ENCODE assay signal across 23 cellular contexts in the genomic region with DNA sequence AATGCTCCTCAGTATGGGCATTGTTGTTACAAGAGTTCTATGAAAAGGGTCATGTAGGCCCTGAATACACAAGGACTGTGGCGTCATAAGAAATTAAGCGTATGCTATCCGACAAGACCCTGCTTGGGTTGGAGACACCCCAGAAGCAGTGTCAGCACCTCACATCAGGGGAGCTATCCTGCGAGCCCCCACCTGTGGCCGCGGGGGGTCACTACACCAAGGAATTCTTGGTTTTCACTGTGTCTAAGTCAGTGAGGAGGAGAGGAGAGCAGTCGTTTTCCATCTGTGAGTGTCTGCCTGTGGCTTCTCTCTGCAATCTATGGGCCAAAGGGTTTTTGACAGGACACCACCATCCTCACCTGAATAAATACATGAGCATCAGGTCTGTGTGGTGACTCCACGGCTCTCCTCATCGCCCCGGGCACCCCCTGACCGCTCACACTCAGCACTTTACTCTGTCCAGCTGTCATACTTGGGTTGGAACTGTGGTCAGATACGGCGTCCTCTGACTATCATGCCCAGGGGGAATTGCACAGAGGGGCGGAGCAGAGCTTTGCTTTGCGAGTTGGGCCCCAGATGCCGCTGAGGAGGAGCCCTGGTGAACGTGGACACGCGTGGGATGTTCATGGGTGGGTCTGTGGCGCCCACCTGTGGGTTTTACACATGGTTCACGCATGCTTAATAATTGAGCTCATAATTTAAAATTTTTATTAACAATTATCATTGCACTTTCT.
DNase-seq lines count a peak whose midpoint lies in the region; ATAC-seq, FAIRE-seq and TF ChIP-seq lines count a peak whose summit lies in the region.
"Had no signal": no experiment of that assay in that cellular context is flagged by ENCODE, and none has a peak within 500 bp of the region (broad histone marks: within the 10 kb centered on the region; RNA-seq: fewer than 3 reads in every experiment).

No MANE protein-coding gene starts in this region.

- H3K9me3 ChIP-seq in HepG2 (ENCODE audit: low read length) (no peaks in the 10 kb centered on the region), right lobe of liver (no peaks in the 10 kb centered on the region), PC-3 (ENCODE audit: low read length) (no peaks in the 10 kb centered on the region), esophagus muscularis mucosa (peaks cover 0 to 8% (median 5%) of the 10 kb centered on the region in 4 donors)

- no peak for TF ChIP-seq POLR2A in HepG2 (IDR thresholded peaks at IDR 0.05; ENCODE audit: insufficient read depth in 1 of 2, low read depth in 2 of 2, low read length in 2 of 2)
- no peak for TF ChIP-seq POLR2A in right lobe of liver (IDR thresholded peaks at IDR 0.05)
- no peak for TF ChIP-seq POLR2A in esophagus muscularis mucosa (IDR thresholded peaks at IDR 0.05; ENCODE audit: low read depth)

- H3K4me1 ChIP-seq in HepG2 (ENCODE audit: insufficient read depth, low read length) = peaks cover 11% of the 10 kb centered on the region; the same call in 1 of the 2 replicates
- H3K4me1 ChIP-seq in right lobe of liver = peaks cover 0 to 14% (median 0%) of the 10 kb centered on the region in 4 donors
- H3K4me1 ChIP-seq in PC-3 (ENCODE audit: insufficient read depth, low read length) = no peaks in the 10 kb centered on the region
- no peaks in the 10 kb centered on the region for H3K4me1 ChIP-seq in esophagus muscularis mucosa
- no peaks in the 10 kb centered on the region for H3K4me1 ChIP-seq in foreskin keratinocyte

- TF ChIP-seq EP300 in HepG2 (IDR thresholded peaks at IDR 0.05; ENCODE audit: low read depth in 2 of 2, low read length in 2 of 2) (no peak), HepG2 (CRISPR knock-in tag; IDR thresholded peaks at IDR 0.05; ENCODE audit: borderline replicate concordance) (no peak), esophagus muscularis mucosa (IDR thresholded peaks at IDR 0.05) (no peak)

- 19% methylated on average over 21 of the region's 21 CpGs for WGBS in HepG2 (ENCODE audit: low lambda C conversion rate)
- WGBS in right lobe of liver (ENCODE audit: insufficient coverage, low coverage, low lambda C conversion rate, missing lambda C conversion rate) = 75% methylated on average over 11 of the region's 21 CpGs
- WGBS in esophagus muscularis mucosa = 82% methylated on average over 21 of the region's 21 CpGs

- H2AFZ ChIP-seq in HepG2 (ENCODE audit: low read length) (no peak overlapping the region), PC-3 (ENCODE audit: low read length) (no peak overlapping the region)

- ATAC-seq in HepG2 = peak; percentile 69
- no peak for ATAC-seq in right lobe of liver
- ATAC-seq in PC-3 = no peak
- ATAC-seq in foreskin keratinocyte = no peak
- ATAC-seq in Right ventricle myocardium inferior = no peak
- ATAC-seq: T-helper 17 cell had no signal

- no peak for TF ChIP-seq RAD21 in HepG2 (CRISPR knock-in tag; IDR thresholded peaks at IDR 0.05)

- H3K4me3 ChIP-seq in HepG2 (replicated peaks in 1 of 3; ENCODE audit: insufficient read depth in 1 of 3, low read depth in 2 of 3, low read length in 3 of 3) = no peak overlapping the region
- H3K4me3 ChIP-seq in right lobe of liver = no peak overlapping the region
- no peak overlapping the region for H3K4me3 ChIP-seq in PC-3 (ENCODE audit: low read length)
- no peak overlapping the region for H3K4me3 ChIP-seq in esophagus muscularis mucosa

- H3K36me3 ChIP-seq in HepG2 (replicated peaks in 1 of 2; ENCODE audit: control insufficient read depth in 1 of 2, insufficient read depth in 2 of 2, low read length in 2 of 2) = no peaks in the 10 kb centered on the region
- no peaks in the 10 kb centered on the region for H3K36me3 ChIP-seq in right lobe of liver
- no peaks in the 10 kb centered on the region for H3K36me3 ChIP-seq in PC-3 (ENCODE audit: low read depth, low read length)
- H3K36me3 ChIP-seq in esophagus muscularis mucosa = no peaks in the 10 kb centered on the region

- H3K27ac ChIP-seq in HepG2 (ENCODE audit: extremely low read length, insufficient read depth, low read length) (no peak overlapping the region), right lobe of liver (no peak overlapping the region), PC-3 (ENCODE audit: low read length) (no peak overlapping the region), esophagus muscularis mucosa (replicated peaks in 1 of 4) (no peak overlapping the region), foreskin keratinocyte (no peak overlapping the region)
- H3K27ac ChIP-seq: 22Rv1, C4-2B had no signal

- intact Hi-C loops in HepG2 (cut with micrococcal nuclease; ENCODE audit: unreplicated experiment) (no loop called here), right lobe of liver (cut with DNase I) (no loop called here), PC-3 (cut with micrococcal nuclease) (no loop called here), esophagus muscularis mucosa (cut with DNase I) (no loop called here), Right ventricle myocardium inferior (cut with DNase I) (no loop called here)

- FAIRE-seq in HepG2 (lab: Jason Lieb, UNC) = no peak
- FAIRE-seq: D721Med had no signal

- no peaks in the 10 kb centered on the region for H3F3A ChIP-seq in PC-3 (ENCODE audit: low read length, unreplicated experiment)

- CTCF ChIA-PET in HepG2 (lab: Yijun Ruan, JAX; ENCODE audit: low intra/inter-chr PET ratio, low total read pairs) = no interaction called here
- CTCF ChIA-PET in PC-3 (lab: Charles Lee) = no interaction called here

- H3K9me2 ChIP-seq in PC-3 (replicated peaks; ENCODE audit: low read length) = no peaks in the 10 kb centered on the region

- in situ Hi-C loops in HepG2 (cut with HindIII; ENCODE audit: extremely low pct_ligation_motif_present, low pct_unique_long_range_greater_than_20kb) = no loop called here

- POLR2A ChIA-PET in HepG2 (lab: Yijun Ruan, JAX) (no interaction called here), PC-3 (lab: Charles Lee; ENCODE audit: unreplicated experiment) (no interaction called here)

- H3K4me2 ChIP-seq in HepG2 (ENCODE audit: low read depth, low read length) (no peak overlapping the region), PC-3 (ENCODE audit: low read length) (no peak overlapping the region)

- H4K20me1 ChIP-seq in HepG2 (ENCODE audit: insufficient read depth, low read length) (no peaks in the 10 kb centered on the region), PC-3 (ENCODE audit: low read length) (no peaks in the 10 kb centered on the region)

- no peak overlapping the region for H3K9ac ChIP-seq in HepG2 (ENCODE audit: insufficient read depth, low read depth, low read length)
- H3K9ac ChIP-seq in PC-3 (ENCODE audit: low read length) = no peak overlapping the region

- BruUV-seq in HepG2 (replicated peaks; lab: Mats Ljungman, UMichigan) (no TSS peak), PC-3 (replicated peaks; lab: Mats Ljungman, UMichigan) (no TSS peak)

- TF ChIP-seq CTCF in HepG2 (CRISPR knock-in tag; IDR thresholded peaks at IDR 0.05) (0 out of 2 replicates have a peak, but pooled peaks have one; percentile 5), right lobe of liver (IDR thresholded peaks at IDR 0.05) (no peak), PC-3 (conservative IDR thresholded peaks at IDR 0.05; ENCODE audit: low read depth, low read length) (0 out of 2 replicates have a peak, but pooled peaks have one; percentile 15), esophagus muscularis mucosa (IDR thresholded peaks at IDR 0.05) (no peak), foreskin keratinocyte (conservative IDR thresholded peaks at IDR 0.05) (no peak)

- H3K27me3 ChIP-seq in HepG2 (ENCODE audit: control insufficient read depth in 1 of 2, insufficient read depth in 2 of 2, low read length in 2 of 2) (no peaks in the 10 kb centered on the region), right lobe of liver (no peaks in the 10 kb centered on the region), PC-3 (ENCODE audit: low read length) (no peaks in the 10 kb centered on the region), esophagus muscularis mucosa (no peaks in the 10 kb centered on the region), foreskin keratinocyte (no peaks in the 10 kb centered on the region)

- H3K79me2 ChIP-seq in HepG2 (ENCODE audit: insufficient read depth, low read length) (no peaks in the 10 kb centered on the region), PC-3 (ENCODE audit: low read length) (no peaks in the 10 kb centered on the region)

- DNase-seq in HepG2 (ENCODE audit: low spot score) (no peak), right lobe of liver (no peak), PC-3 (no peak), esophagus muscularis mucosa (ENCODE audit: extremely low spot score) (peak; percentile 60), foreskin keratinocyte (no peak), Right ventricle myocardium inferior (ENCODE audit: missing footprints) (no peak), GF-D8 (lab: John Stamatoyannopoulos, UW) (no peak), NOMO-1 (lab: John Stamatoyannopoulos, UW; ENCODE audit: unreplicated experiment in 2 of 2) (no peak)
- DNase-seq: DMS53, GDM1, KBM-7, NCI-H1105, NCI-H146, NCI-H2029 treated with DMSO at 0.1 percent for 48 hours, NCI-H2171 treated with DMSO at 0.1 percent for 48 hours, NCI-H524 treated with DMSO at 0.1 percent for 48 hours, NCI-H82, SHP77, SW 1271, T-helper 17 cell had no signal

TF ChIP-seq in HepG2, 621 proteins besides CTCF, POLR2A, EP300 and RAD21:
- TF ChIP-seq ZNF639 (CRISPR knock-in tag; conservative IDR thresholded peaks at IDR 0.05) = no peak
- no peak for TF ChIP-seq ARID3A (IDR thresholded peaks at IDR 0.05; ENCODE audit: low read depth, low read length)
- TF ChIP-seq ZNF343 (CRISPR knock-in tag; IDR thresholded peaks at IDR 0.05) = no peak

Comparison
In these comparisons a context has a peak if more than half of its experiments do, and no peak if none do; other contexts are left out.
1. CTCF ChIP-seq: peak in HepG2 (single experiment) and PC-3 (single experiment); none in right lobe of liver (0 of 4), esophagus muscularis mucosa (0 of 3) and foreskin keratinocyte (single experiment).